In genomic region chr1:84700065-84700464, GRCh38 we compare ENCODE assay signal across 10 cellular contexts. TPM values are rescaled to one million over a fixed set of nuclear protein-coding genes. Genes with fewer than 3 reads are reported as not detected.
A peak's percentile ranks its signal among the peaks of the same experiment; 100 is the strongest.
DNase-seq lines count a peak whose midpoint lies in the region; ATAC-seq, FAIRE-seq and TF ChIP-seq lines count a peak whose summit lies in the region.
"Had no signal": no experiment of that assay in that cellular context is flagged by ENCODE, and none has a peak within 500 bp of the region (broad histone marks: within the 10 kb centered on the region; RNA-seq: fewer than 3 reads in every experiment).

No MANE protein-coding gene starts in this region.

- no peak for TF ChIP-seq CTCF in CD4-positive, alpha-beta T cell (IDR thresholded peaks at IDR 0.05)

- POLR2A ChIA-PET in CD4-positive, alpha-beta T cell (lab: Charles Lee): no interaction called here

- peaks cover 9% of the 10 kb centered on the region for H3K27me3 ChIP-seq in CD4-positive, alpha-beta T cell (ENCODE audit: control insufficient read depth, insufficient read depth, low read length)

- no peaks in the 10 kb centered on the region for H3K36me3 Mint-ChIP-seq in activated T-cell treated with anti-CD3 and anti-CD28 coated beads, Interleukin-2, amount 50 U/mL, for 72 hours (ENCODE audit: insufficient read depth in 2 of 2)
- H3K36me3 Mint-ChIP-seq in CD4-positive, alpha-beta T cell (ENCODE audit: low read depth): no peaks in the 10 kb centered on the region

- no peak for FAIRE-seq in frontal cortex (lab: Jason Lieb, UNC)

- peak overlapping the region; percentile 3 for H3K27ac Mint-ChIP-seq in activated T-cell treated with anti-CD3 and anti-CD28 coated beads, Interleukin-2, amount 50 U/mL, for 72 hours
- no peak overlapping the region for H3K27ac Mint-ChIP-seq in CD4-positive, alpha-beta T cell

- intact Hi-C loops in left cardiac atrium (cut with DNase I): no loop called here
- intact Hi-C loops in posterior cingulate gyrus (cut with DNase I): no loop called here
- intact Hi-C loops in CD4-positive, alpha-beta T cell (cut with DNase I, micrococcal nuclease): no loop called here

- peak overlapping the region in 1 of 2 donors; percentile 21 for H3K4me3 Mint-ChIP-seq in activated T-cell treated with anti-CD3 and anti-CD28 coated beads, Interleukin-2, amount 50 U/mL, for 72 hours
- no peak overlapping the region for H3K4me3 Mint-ChIP-seq in CD4-positive, alpha-beta T cell

- ATAC-seq in activated T-cell treated with anti-CD3 and anti-CD28 coated beads, Interleukin-2, amount 50 U/mL, for 72 hours (replicated peaks in 1 of 2): no peak
- peak; percentile 71 for ATAC-seq in HG03342 (IDR thresholded peaks at IDR 0.05; ENCODE audit: unreplicated experiment)
- ATAC-seq in left cardiac atrium: no peak
- ATAC-seq in CD4-positive, alpha-beta T cell (ENCODE audit: poor library complexity): no peak

- no peak overlapping the region for H3K27ac ChIP-seq in CD4-positive, alpha-beta T cell (ENCODE audit: low read depth, low read length)
- H3K27ac ChIP-seq: epithelial cell of prostate had no signal

- H3K9me3 ChIP-seq in CD4-positive, alpha-beta T cell (ENCODE audit: control insufficient read depth, low read length): no peaks in the 10 kb centered on the region

- no peak for DNase-seq in activated T-cell treated with anti-CD3 and anti-CD28 coated beads, Interleukin-2, amount 50 U/mL, for 72 hours
- DNase-seq in activated T-cell treated with anti-CD3 and anti-CD28 coated beads for 4 hours (no peak), SKM-1 (lab: John Stamatoyannopoulos, UW; ENCODE audit: unreplicated experiment) (peak; percentile 51), frontal cortex (ENCODE audit: low spot score in 2 of 2) (no peak), left cardiac atrium (no peak), posterior cingulate gyrus (no peak)
- DNase-seq in CD4-positive, alpha-beta T cell: no peak
- DNase-seq: ACHN had no signal

- peaks cover 29% of the 10 kb centered on the region for H3K4me1 Mint-ChIP-seq in activated T-cell treated with anti-CD3 and anti-CD28 coated beads, Interleukin-2, amount 50 U/mL, for 72 hours (ENCODE audit: low read depth)
- H3K4me1 Mint-ChIP-seq in CD4-positive, alpha-beta T cell (ENCODE audit: low read depth): peaks cover 28% of the 10 kb centered on the region

- no peaks in the 10 kb centered on the region for H3K9me3 Mint-ChIP-seq in activated T-cell treated with anti-CD3 and anti-CD28 coated beads, Interleukin-2, amount 50 U/mL, for 72 hours
- no peaks in the 10 kb centered on the region for H3K9me3 Mint-ChIP-seq in CD4-positive, alpha-beta T cell

- peaks cover 12% of the 10 kb centered on the region for H3K27me3 Mint-ChIP-seq in activated T-cell treated with anti-CD3 and anti-CD28 coated beads, Interleukin-2, amount 50 U/mL, for 72 hours (ENCODE audit: low read depth)
- H3K27me3 Mint-ChIP-seq in CD4-positive, alpha-beta T cell: peaks cover 18% of the 10 kb centered on the region

- CTCF ChIA-PET in CD4-positive, alpha-beta T cell (lab: Charles Lee): no interaction called here

RNA-seq across cellular contexts. Expression of gene SSX2IP, which starts 9.8 kb away (rescaled TPM):
- total RNA-seq in activated T-cell treated with anti-CD3 and anti-CD28 coated beads, Interleukin-2, amount 50 U/mL, for 72 hours: 10 to 100 TPM in 1 of 2 donors, 1 to 10 TPM in 1; 8.5 to 13.8 TPM
- 58.7 TPM for total RNA-seq in frontal cortex
- 10 to 100 TPM; 14.8 to 20.0 TPM for total RNA-seq in left cardiac atrium
- total RNA-seq in CD4-positive, alpha-beta T cell: 1 to 10 TPM; 5.5 to 6.0 TPM
